Comparison of ENCODE assay signal across 1 cellular context in genomic region chr11:71199226-71199815, GRCh38.
TF ChIP-seq lines count a peak whose summit lies in the region.

No MANE protein-coding gene starts in this region.

TF ChIP-seq in GM23338, 12 proteins besides CTCF, POLR2A, EP300 and RAD21:
- no peak for TF ChIP-seq ZNF462 (CRISPR knock-in tag; IDR thresholded peaks at IDR 0.05)
- TF ChIP-seq JUNB (IDR thresholded peaks at IDR 0.05; ENCODE audit: unreplicated experiment), result no peak
- TF ChIP-seq, protein P1, sequence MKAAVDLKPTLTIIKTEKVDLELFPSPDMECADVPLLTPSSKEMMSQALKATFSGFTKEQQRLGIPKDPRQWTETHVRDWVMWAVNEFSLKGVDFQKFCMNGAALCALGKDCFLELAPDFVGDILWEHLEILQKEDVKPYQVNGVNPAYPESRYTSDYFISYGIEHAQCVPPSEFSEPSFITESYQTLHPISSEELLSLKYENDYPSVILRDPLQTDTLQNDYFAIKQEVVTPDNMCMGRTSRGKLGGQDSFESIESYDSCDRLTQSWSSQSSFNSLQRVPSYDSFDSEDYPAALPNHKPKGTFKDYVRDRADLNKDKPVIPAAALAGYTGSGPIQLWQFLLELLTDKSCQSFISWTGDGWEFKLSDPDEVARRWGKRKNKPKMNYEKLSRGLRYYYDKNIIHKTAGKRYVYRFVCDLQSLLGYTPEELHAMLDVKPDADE (IDR thresholded peaks at IDR 0.05), result no peak
- no peak for TF ChIP-seq POLR2AphosphoS5 (IDR thresholded peaks at IDR 0.05; ENCODE audit: low read depth)
- no peak for TF ChIP-seq ZNF114 (CRISPR knock-in tag; IDR thresholded peaks at IDR 0.05)
- TF ChIP-seq STAT1 (IDR thresholded peaks at IDR 0.05; ENCODE audit: unreplicated experiment), result no peak
- no peak for TF ChIP-seq EZH2phosphoT487 (IDR thresholded peaks at IDR 0.05; ENCODE audit: unreplicated experiment)
- TF ChIP-seq, protein P2, sequence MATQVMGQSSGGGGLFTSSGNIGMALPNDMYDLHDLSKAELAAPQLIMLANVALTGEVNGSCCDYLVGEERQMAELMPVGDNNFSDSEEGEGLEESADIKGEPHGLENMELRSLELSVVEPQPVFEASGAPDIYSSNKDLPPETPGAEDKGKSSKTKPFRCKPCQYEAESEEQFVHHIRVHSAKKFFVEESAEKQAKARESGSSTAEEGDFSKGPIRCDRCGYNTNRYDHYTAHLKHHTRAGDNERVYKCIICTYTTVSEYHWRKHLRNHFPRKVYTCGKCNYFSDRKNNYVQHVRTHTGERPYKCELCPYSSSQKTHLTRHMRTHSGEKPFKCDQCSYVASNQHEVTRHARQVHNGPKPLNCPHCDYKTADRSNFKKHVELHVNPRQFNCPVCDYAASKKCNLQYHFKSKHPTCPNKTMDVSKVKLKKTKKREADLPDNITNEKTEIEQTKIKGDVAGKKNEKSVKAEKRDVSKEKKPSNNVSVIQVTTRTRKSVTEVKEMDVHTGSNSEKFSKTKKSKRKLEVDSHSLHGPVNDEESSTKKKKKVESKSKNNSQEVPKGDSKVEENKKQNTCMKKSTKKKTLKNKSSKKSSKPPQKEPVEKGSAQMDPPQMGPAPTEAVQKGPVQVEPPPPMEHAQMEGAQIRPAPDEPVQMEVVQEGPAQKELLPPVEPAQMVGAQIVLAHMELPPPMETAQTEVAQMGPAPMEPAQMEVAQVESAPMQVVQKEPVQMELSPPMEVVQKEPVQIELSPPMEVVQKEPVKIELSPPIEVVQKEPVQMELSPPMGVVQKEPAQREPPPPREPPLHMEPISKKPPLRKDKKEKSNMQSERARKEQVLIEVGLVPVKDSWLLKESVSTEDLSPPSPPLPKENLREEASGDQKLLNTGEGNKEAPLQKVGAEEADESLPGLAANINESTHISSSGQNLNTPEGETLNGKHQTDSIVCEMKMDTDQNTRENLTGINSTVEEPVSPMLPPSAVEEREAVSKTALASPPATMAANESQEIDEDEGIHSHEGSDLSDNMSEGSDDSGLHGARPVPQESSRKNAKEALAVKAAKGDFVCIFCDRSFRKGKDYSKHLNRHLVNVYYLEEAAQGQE (IDR thresholded peaks at IDR 0.05; ENCODE audit: unreplicated experiment), result no peak
- TF ChIP-seq EZH2 (IDR thresholded peaks at IDR 0.05; ENCODE audit: low read depth, unreplicated experiment), result no peak
- no peak for TF ChIP-seq ZNF331 (CRISPR knock-in tag; IDR thresholded peaks at IDR 0.05; ENCODE audit: low read depth)
- no peak for TF ChIP-seq CREB1 (CRISPR knock-in tag; IDR thresholded peaks at IDR 0.05; ENCODE audit: low read depth)
- no peak for TF ChIP-seq NANOG (IDR thresholded peaks at IDR 0.05; ENCODE audit: borderline replicate concordance)
